Comparison of ENCODE assay signal across 8 cellular contexts in genomic region chr12:106248177-106248848, GRCh38. TPM values are rescaled to one million over a fixed set of nuclear protein-coding genes. Genes with fewer than 3 reads are reported as not detected.
DNase-seq lines count a peak whose midpoint lies in the region; ATAC-seq lines count a peak whose summit lies in the region.

No MANE protein-coding gene starts in this region.

- peak; percentile 9 for ATAC-seq in HG02870 (IDR thresholded peaks at IDR 0.05; ENCODE audit: unreplicated experiment)

- peak overlapping the region; percentile 56 for H3K27ac ChIP-seq in SJCRH30

- peak overlapping the region; percentile 91 for H3K4me3 ChIP-seq in SJCRH30
- H3K4me3 ChIP-seq in skeletal muscle cell (ENCODE audit: low read depth, low read length), result peak overlapping the region; percentile 93

- H3K4me3 Mint-ChIP-seq in immature natural killer cell, result peak overlapping the region; percentile 64 to 87 (median 84)

- no peaks in the 10 kb centered on the region for H3K9me3 ChIP-seq in SJCRH30 (replicated peaks)

- H3K27me3 ChIP-seq in SJCRH30, result no peaks in the 10 kb centered on the region

- peaks cover 4 to 5% (median 4%) of the 10 kb centered on the region in 3 donors for H3K27me3 Mint-ChIP-seq in immature natural killer cell (ENCODE audit: low read depth in 3 of 3)

- H3K27ac Mint-ChIP-seq in immature natural killer cell, result peak overlapping the region; percentile 61 to 91 (median 80)

- H3K9me3 Mint-ChIP-seq in immature natural killer cell, result no peaks in the 10 kb centered on the region

- no peaks in the 10 kb centered on the region for H3K36me3 Mint-ChIP-seq in immature natural killer cell

- H3K4me1 Mint-ChIP-seq in immature natural killer cell, result peaks cover 15 to 19% of the 10 kb centered on the region in 2 donors

- DNase-seq in activated CD4-positive, alpha-beta T cell treated with anti-CD3 and anti-CD28 coated beads for 4 hours, result peak; percentile 21 to 26
- DNase-seq in activated CD4-positive, alpha-beta T cell treated with anti-CD3 and anti-CD28 coated beads for 1 hour, result no peak
- DNase-seq in SJCRH30, result peak; percentile 59 to 69
- DNase-seq in central memory CD4-positive, alpha-beta T cell, result peak; percentile 42
- peak in 2 of 3 donors; percentile 26 to 39 for DNase-seq in immature natural killer cell
- peak; percentile 52 for DNase-seq in skeletal muscle cell (ENCODE audit: low read depth)
- no peak for DNase-seq in OCI-M2 (lab: John Stamatoyannopoulos, UW; ENCODE audit: unreplicated experiment)

- H3K36me3 ChIP-seq in SJCRH30, result 0 out of 2 replicates have a peak, but pooled peaks cover 4% of the 10 kb centered on the region

- no peaks in the 10 kb centered on the region; the same call in 1 of the 2 replicates for H3K4me1 ChIP-seq in SJCRH30

RNA-seq across cellular contexts. Expression of gene CKAP4, which starts 0.5 kb away (rescaled TPM):
- total RNA-seq in SJCRH30 (2014; rRNA removed; shearing (Covaris generic)), result 47.8 and 50.7 TPM in 2 replicates
- 1 to 10 TPM in 2 of 3 donors, under 1 TPM in 1; 0.65 to 2.7 (median 1.0) TPM for polyA plus RNA-seq in immature natural killer cell

RNA-seq across cellular contexts. Expression of gene TCP11L2, which starts 54.2 kb away (rescaled TPM):
- total RNA-seq in SJCRH30 (2014; rRNA removed; shearing (Covaris generic)), result 0.25 and 0.30 TPM in 2 replicates
- polyA plus RNA-seq in immature natural killer cell, result 10 to 100 TPM; 11.0 to 20.4 (median 18.1) TPM

Comparison
In these comparisons a context has a peak if more than half of its experiments do, and no peak if none do; other contexts are left out.
1. DNase-seq: peak in activated CD4-positive, alpha-beta T cell treated with anti-CD3 and anti-CD28 coated beads for 4 hours (2 of 2), SJCRH30 (2 of 2), central memory CD4-positive, alpha-beta T cell (single experiment), immature natural killer cell (2 of 3) and skeletal muscle cell (single experiment); none in activated CD4-positive, alpha-beta T cell treated with anti-CD3 and anti-CD28 coated beads for 1 hour (single experiment) and OCI-M2 (single experiment).